Comparison of ENCODE assay signal across 39 cellular contexts in the genomic region with DNA sequence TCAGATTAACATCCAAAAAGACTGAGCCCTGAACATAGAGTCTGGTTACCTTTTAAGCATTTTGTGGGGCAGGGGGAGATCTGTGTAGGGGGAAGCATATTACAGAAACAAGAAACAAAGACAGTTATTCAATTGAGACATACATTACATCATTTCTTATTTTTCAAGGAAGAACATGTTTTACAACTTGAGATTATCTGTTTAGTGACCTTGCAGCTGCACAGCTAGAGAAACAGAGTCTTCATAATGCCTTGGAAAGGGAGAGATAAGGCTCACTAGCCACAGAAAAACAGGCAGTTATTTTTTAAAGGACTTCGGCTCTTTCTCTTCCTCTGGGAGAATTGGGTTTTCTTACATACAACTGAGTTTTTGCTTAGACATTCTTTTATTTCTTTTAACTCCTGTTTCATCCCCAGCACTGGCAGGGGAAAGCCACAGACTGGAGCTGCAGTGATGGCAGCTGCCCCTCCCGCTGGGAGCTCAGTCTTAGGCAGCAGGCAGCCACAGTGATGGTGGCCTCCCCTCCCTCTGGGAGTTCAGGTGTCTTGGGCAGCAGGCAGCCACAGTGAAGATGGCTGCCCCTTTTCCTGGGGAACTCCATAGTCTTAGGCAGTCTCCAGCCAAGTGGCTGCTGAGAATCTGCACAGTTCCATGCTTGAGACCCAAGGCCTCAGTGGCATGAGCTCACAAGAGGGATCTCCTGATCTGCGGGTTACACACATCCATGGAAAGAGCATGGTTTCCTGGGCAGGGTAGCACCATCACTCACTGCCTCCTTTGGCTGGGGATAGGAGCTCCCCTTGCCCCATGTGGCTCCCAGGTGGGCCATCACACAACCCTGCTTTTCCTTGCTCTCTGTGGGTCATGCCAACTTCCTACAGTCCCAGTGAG. TPM values are rescaled to one million over a fixed set of nuclear protein-coding genes. Genes with fewer than 3 reads are reported as not detected.
"Had no signal": no experiment of that assay in that cellular context is flagged by ENCODE, and none has a peak within 500 bp of the region (broad histone marks: within the 10 kb centered on the region; RNA-seq: fewer than 3 reads in every experiment).

No MANE protein-coding gene starts in this region.

- H3K27ac ChIP-seq: adrenal gland, KMS-11, RWPE1, VCaP had no signal

- H3K4me1 Mint-ChIP-seq: activated B cell treated with CpG ODN at 0.5 μM for 24 hours; activated CD4-positive, alpha-beta memory T cell treated with anti-CD3 and anti-CD28 coated beads, Interleukin-2, amount 10 ng/mL, durations not matched to agents 7 days and 5 days; activated CD8-positive, alpha-beta memory T cell treated with anti-CD3 and anti-CD28 coated beads, Interleukin-2, amount 10 ng/mL, durations not matched to agents 7 days and 5 days; activated naive CD4-positive, alpha-beta T cell treated with anti-CD3 and anti-CD28 coated beads, Interleukin-2, amount 50 U/mL, for 24 hours; brain had no signal

- H3K4me2 ChIP-seq: KMS-11 had no signal

- H3K4me1 ChIP-seq: adrenal gland had no signal

- H3K4me3 ChIP-seq: adrenal gland had no signal

- ATAC-seq: activated CD8-positive, alpha-beta memory T cell treated with anti-CD3 and anti-CD28 coated beads, Interleukin-2, amount 10 ng/mL, durations not matched to agents 7 days and 5 days; activated T-cell treated with anti-CD3 and anti-CD28 coated beads, Interleukin-2, amount 50 U/mL, for 72 hours; Panc1; Right ventricle myocardium inferior; SK-N-SH treated with all-trans-retinoic acid at 6 μM for 48 hours had no signal

- H3K9me3 Mint-ChIP-seq: activated CD4-positive, alpha-beta memory T cell treated with anti-CD3 and anti-CD28 coated beads, Interleukin-2, amount 10 ng/mL, durations not matched to agents 7 days and 5 days; activated T-helper 2 cell treated with anti-CD3 and anti-CD28 coated beads, Interferon-gamma antibody, Interleukin-2, Interleukin-4, amounts not matched to agents 10 μg/mL and 5 μg/mL and 100 μg/mL, durations not matched to agents 14 hours and 24 hours and 36 hours had no signal

- H3K9ac ChIP-seq: KMS-11 had no signal

- H3K4me3 Mint-ChIP-seq: activated B cell treated with CpG ODN at 0.5 μM for 24 hours; activated CD4-positive, alpha-beta memory T cell treated with anti-CD3 and anti-CD28 coated beads, Interleukin-2, amount 10 ng/mL, durations not matched to agents 7 days and 5 days; activated CD8-positive, alpha-beta memory T cell treated with anti-CD3 and anti-CD28 coated beads, Interleukin-2, amount 10 ng/mL, durations not matched to agents 7 days and 5 days; activated naive CD4-positive, alpha-beta T cell treated with anti-CD3 and anti-CD28 coated beads, Interleukin-2, amount 50 U/mL, for 24 hours; activated T-cell treated with anti-CD3 and anti-CD28 coated beads, Interleukin-2, amount 50 U/mL, for 72 hours; brain had no signal

- DNase-seq: activated B cell treated with CpG ODN at 0.5 μM for 24 hours; activated CD4-positive, alpha-beta memory T cell treated with anti-CD3 and anti-CD28 coated beads, Interleukin-2, amount 10 ng/mL, durations not matched to agents 7 days and 5 days; activated CD4-positive, alpha-beta T cell treated with anti-CD3 and anti-CD28 coated beads for 4 hours; activated CD4-positive, CD25-positive, alpha-beta regulatory T cell treated with anti-CD3 and anti-CD28 coated beads, Interleukin-2, amount 50 U/mL, for 72 hours; activated CD8-positive, alpha-beta memory T cell treated with anti-CD3 and anti-CD28 coated beads for 24 hours; activated CD8-positive, alpha-beta memory T cell treated with anti-CD3 and anti-CD28 coated beads, Interleukin-2, amount 10 ng/mL, durations not matched to agents 7 days and 5 days; activated gamma-delta T cell; activated naive CD4-positive, alpha-beta T cell treated with Interleukin-2 at 50 U/mL for 16 hours; activated T-cell treated with anti-CD3 and anti-CD28 coated beads, Interleukin-2, amount 50 U/mL, for 1 hour; activated T-cell treated with anti-CD3 and anti-CD28 coated beads, Interleukin-2, amount 50 U/mL, for 72 hours; adrenal gland; anterior cingulate cortex; caudate nucleus; cerebellar nuclear complex; MM.1S; MV-4-11; NCI-H1092; NCI-H1436 treated with DMSO at 0.1 percent for 48 hours; NCI-H1694 treated with DMSO at 0.1 percent for 48 hours; NCI-H2029; NCI-H345; NCI-H524 treated with DMSO at 0.1 percent for 48 hours; NK-92 treated with Interleukin-12 subunit alpha and Interleukin-12 subunit beta, amount 100 ng/mL, for 24 hours; SIG-M5; T-helper 1 cell; T-helper 2 cell; T-helper 9 cell had no signal

- H3K36me3 Mint-ChIP-seq: activated CD8-positive, alpha-beta memory T cell treated with anti-CD3 and anti-CD28 coated beads, Interleukin-2, amount 10 ng/mL, durations not matched to agents 7 days and 5 days; activated naive CD4-positive, alpha-beta T cell treated with anti-CD3 and anti-CD28 coated beads, Interleukin-2, amount 50 U/mL, for 24 hours; brain had no signal

- H3K27me3 ChIP-seq: adrenal gland had no signal

- H3K27ac Mint-ChIP-seq: activated B cell treated with CpG ODN at 0.5 μM for 24 hours; activated CD4-positive, alpha-beta memory T cell treated with anti-CD3 and anti-CD28 coated beads, Interleukin-2, amount 10 ng/mL, durations not matched to agents 7 days and 5 days; activated CD8-positive, alpha-beta memory T cell treated with anti-CD3 and anti-CD28 coated beads, Interleukin-2, amount 10 ng/mL, durations not matched to agents 7 days and 5 days; activated naive CD4-positive, alpha-beta T cell treated with anti-CD3 and anti-CD28 coated beads, Interleukin-2, amount 50 U/mL, for 24 hours; activated T-cell treated with anti-CD3 and anti-CD28 coated beads, Interleukin-2, amount 50 U/mL, for 72 hours; activated T-helper 2 cell treated with anti-CD3 and anti-CD28 coated beads, Interferon-gamma antibody, Interleukin-2, Interleukin-4, amounts not matched to agents 10 μg/mL and 5 μg/mL and 100 μg/mL, durations not matched to agents 14 hours and 24 hours and 36 hours had no signal

- H3K27me3 Mint-ChIP-seq: activated B cell treated with CpG ODN at 0.5 μM for 24 hours; activated CD8-positive, alpha-beta memory T cell treated with anti-CD3 and anti-CD28 coated beads, Interleukin-2, amount 10 ng/mL, durations not matched to agents 7 days and 5 days had no signal

- H3K36me3 ChIP-seq: adrenal gland had no signal

- H3K9me3 ChIP-seq: adrenal gland had no signal

RNA-seq across cellular contexts. Expression of gene TMPRSS11F, which starts 19.4 kb away (rescaled TPM):
- total RNA-seq: activated B cell treated with CpG ODN at 0.5 μM for 24 hours; activated CD4-positive, alpha-beta memory T cell treated with anti-CD3 and anti-CD28 coated beads, Interleukin-2, amount 10 ng/mL, durations not matched to agents 7 days and 5 days; activated CD8-positive, alpha-beta memory T cell treated with anti-CD3 and anti-CD28 coated beads, Interleukin-2, amount 10 ng/mL, durations not matched to agents 7 days and 5 days; activated T-cell treated with anti-CD3 and anti-CD28 coated beads, Interleukin-2, amount 50 U/mL, for 72 hours; activated T-helper 2 cell treated with anti-CD3 and anti-CD28 coated beads, Interferon-gamma antibody, Interleukin-2, Interleukin-4, amounts not matched to agents 10 μg/mL and 5 μg/mL and 100 μg/mL, durations not matched to agents 14 hours and 24 hours and 36 hours; adrenal gland; LHCN-M2; NCI-H460; OCI-LY7; Right ventricle myocardium inferior had no signal
- polyA plus RNA-seq: adrenal gland had no signal
